Comparison of ENCODE assay signal across 8 cellular contexts in genomic region chr5:179762079-179762780, GRCh38. TPM values are rescaled to one million over a fixed set of nuclear protein-coding genes. Genes with fewer than 3 reads are reported as not detected.
A peak's percentile ranks its signal among the peaks of the same experiment; 100 is the strongest.
DNase-seq lines count a peak whose midpoint lies in the region; ATAC-seq and TF ChIP-seq lines count a peak whose summit lies in the region.

No MANE protein-coding gene starts in this region.

- H3K27me3 Mint-ChIP-seq in memory B cell, result no peaks in the 10 kb centered on the region

- H3K27ac Mint-ChIP-seq in memory B cell, result peak overlapping the region; percentile 56

- ATAC-seq in memory B cell (ENCODE audit: low read depth) (peak; percentile 89), HG02885 (IDR thresholded peaks at IDR 0.05; ENCODE audit: poor library complexity, unreplicated experiment) (no peak), GM18868 (IDR thresholded peaks at IDR 0.05; ENCODE audit: unreplicated experiment) (no peak)

- peaks cover 0 to 18% of the 10 kb centered on the region in 2 donors for H3K36me3 ChIP-seq in adrenal gland (replicated peaks in 1 of 2)

- peaks cover 2% of the 10 kb centered on the region for H3K36me3 Mint-ChIP-seq in memory B cell

- no peaks in the 10 kb centered on the region for H3K9me3 Mint-ChIP-seq in memory B cell

- TF ChIP-seq CTCF in adrenal gland (IDR thresholded peaks at IDR 0.05), result no peak

- peaks cover 38% of the 10 kb centered on the region for H3K4me1 Mint-ChIP-seq in memory B cell

- H3K27ac ChIP-seq in adrenal gland, result peak overlapping the region in 4 of 5 donors; percentile 16 to 86 (median 70)

- H3K4me3 Mint-ChIP-seq in memory B cell, result no peak overlapping the region

- peaks cover 46 to 85% of the 10 kb centered on the region in 2 donors for H3K4me1 ChIP-seq in adrenal gland (replicated peaks in 1 of 2)

- 35 to 49% (median 37%) methylated on average over 7 to 10 of the region's 10 CpGs for WGBS in adrenal gland, 4 donors

- no peaks in the 10 kb centered on the region for H3K9me3 ChIP-seq in adrenal gland (replicated peaks in 1 of 3)

- no peak overlapping the region for H3K4me3 ChIP-seq in adrenal gland

- peak; percentile 64 for DNase-seq in A172 (ENCODE audit: low spot score)
- DNase-seq in GF-D8 (lab: John Stamatoyannopoulos, UW), result peak; percentile 38
- DNase-seq in NCI-H510A (lab: John Stamatoyannopoulos, UW), result peak; percentile 27
- DNase-seq in adrenal gland, result peak in 4 of 7 donors; percentile 32 to 62 (median 50)
- peak; percentile 24 to 29 for DNase-seq in memory B cell (ENCODE audit: low spot score in 2 of 2)
- DNase-seq in COLO829 (ENCODE audit: low spot score), result no peak

- peak in 1 of 2 donors; percentile 22 for TF ChIP-seq POLR2A in adrenal gland (IDR thresholded peaks at IDR 0.05)

- no peaks in the 10 kb centered on the region for H3K27me3 ChIP-seq in adrenal gland

- intact Hi-C loops in adrenal gland (cut with DNase I), result loop anchor here in 1 of 2 donors (5.0 kb wide), 1 partner anchor 35 kb away; no protein-coding TSS in a partner anchor

RNA-seq across cellular contexts. Expression of gene MAML1, which starts 29.6 kb away (rescaled TPM):
- total RNA-seq in A172 (2014; rRNA removed; shearing (Covaris generic)), result 18.1 and 18.9 TPM in 2 replicates
- total RNA-seq in adrenal gland, result 10 to 100 TPM; 20.1 to 70.7 (median 32.4) TPM
- 10 to 100 TPM in 2 of 3 donors, 1 to 10 TPM in 1; 7.3 to 19.0 (median 12.6) TPM for polyA plus RNA-seq in adrenal gland

RNA-seq across cellular contexts. Expression of gene LTC4S, which starts 31.6 kb away (rescaled TPM):
- 8.6 and 13.4 TPM in 2 replicates for total RNA-seq in A172 (2014; rRNA removed; shearing (Covaris generic))
- total RNA-seq in adrenal gland, result 100 to 1,000 TPM in 1 of 8 donors, 10 to 100 TPM in 7; 10.2 to 205 (median 27.0) TPM
- polyA plus RNA-seq in adrenal gland, result 10 to 100 TPM in 2 of 3 donors, not detected in 1; 24.1 to 44.4 TPM

RNA-seq across cellular contexts. Expression of gene MGAT4B, which starts 44.4 kb away (rescaled TPM):
- 352 and 377 TPM in 2 replicates for total RNA-seq in A172 (2014; rRNA removed; shearing (Covaris generic))
- total RNA-seq in adrenal gland, result 100 to 1,000 TPM in 7 of 8 donors, 10 to 100 TPM in 1; 93.3 to 242 (median 223) TPM
- polyA plus RNA-seq in adrenal gland, result 100 to 1,000 TPM in 2 of 3 donors, 10 to 100 TPM in 1; 80.5 to 192 (median 122) TPM

RNA-seq across cellular contexts. Expression of gene SQSTM1, which starts 58.5 kb away (rescaled TPM):
- 2,241 and 2,527 TPM in 2 replicates for total RNA-seq in A172 (2014; rRNA removed; shearing (Covaris generic))
- 1,000 to 10,000 TPM in 3 of 8 donors, 100 to 1,000 TPM in 5; 521 to 2,312 (median 919) TPM for total RNA-seq in adrenal gland
- polyA plus RNA-seq in adrenal gland, result 100 to 1,000 TPM; 258 to 312 (median 292) TPM
